ENCODE assay signal across 8 cellular contexts in the genomic region with DNA sequence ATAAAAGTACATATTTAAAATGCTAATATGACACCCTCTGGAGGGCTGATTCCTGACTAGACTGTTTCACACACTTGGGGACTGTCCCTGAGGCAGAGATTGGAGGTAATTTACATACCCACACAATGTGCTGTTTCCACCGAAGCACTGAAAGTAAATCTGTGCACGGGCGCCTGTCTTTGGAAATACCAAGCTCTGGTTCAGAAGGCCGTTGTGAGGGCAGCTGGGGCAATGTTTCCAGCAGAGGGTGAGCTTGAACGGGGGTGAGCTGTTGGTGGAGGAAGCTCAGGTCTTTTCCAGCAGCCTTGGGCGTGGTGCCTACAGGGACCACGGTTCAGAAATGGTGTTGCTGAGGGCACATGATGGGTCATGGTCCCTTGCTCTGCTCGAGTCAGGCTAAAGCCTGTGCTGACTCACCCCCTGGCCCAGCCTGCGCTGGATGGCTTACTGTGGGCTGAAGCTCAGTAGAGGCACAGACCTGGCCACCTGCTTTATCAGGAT. TPM values are rescaled to one million over a fixed set of nuclear protein-coding genes. Genes with fewer than 3 reads are reported as not detected.
A peak's percentile ranks its signal among the peaks of the same experiment; 100 is the strongest.
DNase-seq lines count a peak whose midpoint lies in the region; ATAC-seq lines count a peak whose summit lies in the region.

No MANE protein-coding gene starts in this region.

- H3K27me3 Mint-ChIP-seq in activated T-helper 1 cell treated with anti-CD3 and anti-CD28 coated beads, Interleukin-12 subunit alpha, Interleukin-12 subunit beta, Interleukin-2, Interleukin-4 antibody, amounts not matched to agents 30 ng/mL and 10 ng/mL and 1 ng/mL, durations not matched to agents 14 hours and 24 hours and 36 hours (ENCODE audit: insufficient read depth): peaks cover 2% of the 10 kb centered on the region

- H3K4me3 Mint-ChIP-seq in activated T-helper 1 cell treated with anti-CD3 and anti-CD28 coated beads, Interleukin-12 subunit alpha, Interleukin-12 subunit beta, Interleukin-2, Interleukin-4 antibody, amounts not matched to agents 30 ng/mL and 10 ng/mL and 1 ng/mL, durations not matched to agents 14 hours and 24 hours and 36 hours: no peak overlapping the region

- peak overlapping the region; percentile 21 for H3K27ac Mint-ChIP-seq in activated T-helper 1 cell treated with anti-CD3 and anti-CD28 coated beads, Interleukin-12 subunit alpha, Interleukin-12 subunit beta, Interleukin-2, Interleukin-4 antibody, amounts not matched to agents 30 ng/mL and 10 ng/mL and 1 ng/mL, durations not matched to agents 14 hours and 24 hours and 36 hours

- no peaks in the 10 kb centered on the region for H3K36me3 Mint-ChIP-seq in activated T-helper 1 cell treated with anti-CD3 and anti-CD28 coated beads, Interleukin-12 subunit alpha, Interleukin-12 subunit beta, Interleukin-2, Interleukin-4 antibody, amounts not matched to agents 30 ng/mL and 10 ng/mL and 1 ng/mL, durations not matched to agents 14 hours and 24 hours and 36 hours (ENCODE audit: low read depth)

- intact Hi-C loops in activated T-helper 1 cell treated with anti-CD3 and anti-CD28 coated beads, Interleukin-12 subunit alpha, Interleukin-12 subunit beta, Interleukin-2, Interleukin-4 antibody, amounts not matched to agents 30 ng/mL and 10 ng/mL and 1 ng/mL, durations not matched to agents 14 hours and 24 hours and 36 hours (cut with micrococcal nuclease): loop anchor here (1.0 to 5.0 kb wide), 3 partner anchors 111 to 417 kb away; a partner anchor contains a TSS

- ATAC-seq in HG03460 (IDR thresholded peaks at IDR 0.05; ENCODE audit: unreplicated experiment) (peak; percentile 46), HG02885 (IDR thresholded peaks at IDR 0.05; ENCODE audit: poor library complexity, unreplicated experiment) (no peak), GM18519 (IDR thresholded peaks at IDR 0.05; ENCODE audit: low FRiP score, unreplicated experiment) (no peak)

- H3K4me1 Mint-ChIP-seq in activated T-helper 1 cell treated with anti-CD3 and anti-CD28 coated beads, Interleukin-12 subunit alpha, Interleukin-12 subunit beta, Interleukin-2, Interleukin-4 antibody, amounts not matched to agents 30 ng/mL and 10 ng/mL and 1 ng/mL, durations not matched to agents 14 hours and 24 hours and 36 hours (ENCODE audit: low read depth): peaks cover 29% of the 10 kb centered on the region

- H3K9me3 Mint-ChIP-seq in activated T-helper 1 cell treated with anti-CD3 and anti-CD28 coated beads, Interleukin-12 subunit alpha, Interleukin-12 subunit beta, Interleukin-2, Interleukin-4 antibody, amounts not matched to agents 30 ng/mL and 10 ng/mL and 1 ng/mL, durations not matched to agents 14 hours and 24 hours and 36 hours: no peaks in the 10 kb centered on the region

- DNase-seq in DMS153 (lab: John Stamatoyannopoulos, UW) (peak; percentile 24), DMS153 treated with DMSO at 0.1 percent for 48 hours (lab: John Stamatoyannopoulos, UW; ENCODE audit: unreplicated experiment) (no peak), ureter (ENCODE audit: low spot score) (no peak)
- no peak for DNase-seq in activated T-helper 1 cell treated with anti-CD3 and anti-CD28 coated beads, Interleukin-12 subunit alpha, Interleukin-12 subunit beta, Interleukin-2, Interleukin-4 antibody, amounts not matched to agents 30 ng/mL and 10 ng/mL and 1 ng/mL, durations not matched to agents 14 hours and 24 hours and 36 hours (ENCODE audit: low spot score)
- peak; percentile 65 for DNase-seq in stimulated activated CD4-positive, alpha-beta T cell treated with anti-CD3 and anti-CD28 coated beads, Interleukin-1b, Interleukin-23, amount 100 ng/mL, for 48 hours

RNA-seq across cellular contexts. Expression of a gene that starts 25.8 kb away (rescaled TPM):
- total RNA-seq in activated T-helper 1 cell treated with anti-CD3 and anti-CD28 coated beads, Interleukin-12 subunit alpha, Interleukin-12 subunit beta, Interleukin-2, Interleukin-4 antibody, amounts not matched to agents 30 ng/mL and 10 ng/mL and 1 ng/mL, durations not matched to agents 14 hours and 24 hours and 36 hours: not detected in 2 replicates
- 9.5 TPM for total RNA-seq in ureter

Comparison
In these comparisons a context has a peak if more than half of its experiments do, and no peak if none do; other contexts are left out.
1. DNase-seq: peak in DMS153 (single experiment) and stimulated activated CD4-positive, alpha-beta T cell treated with anti-CD3 and anti-CD28 coated beads, Interleukin-1b, Interleukin-23, amount 100 ng/mL, for 48 hours (single experiment); none in DMS153 treated with DMSO at 0.1 percent for 48 hours (single experiment), activated T-helper 1 cell treated with anti-CD3 and anti-CD28 coated beads, Interleukin-12 subunit alpha, Interleukin-12 subunit beta, Interleukin-2, Interleukin-4 antibody, amounts not matched to agents 30 ng/mL and 10 ng/mL and 1 ng/mL, durations not matched to agents 14 hours and 24 hours and 36 hours (single experiment) and ureter (single experiment).
2. RNA of a gene that starts 25.8 kb away (total RNA-seq): 9.5 TPM in ureter (single experiment); not detected in activated T-helper 1 cell treated with anti-CD3 and anti-CD28 coated beads, Interleukin-12 subunit alpha, Interleukin-12 subunit beta, Interleukin-2, Interleukin-4 antibody, amounts not matched to agents 30 ng/mL and 10 ng/mL and 1 ng/mL, durations not matched to agents 14 hours and 24 hours and 36 hours; every median in the first group is over 10 times any median in the second.